8 cellular contexts compared by ENCODE assay signal in the genomic region with DNA sequence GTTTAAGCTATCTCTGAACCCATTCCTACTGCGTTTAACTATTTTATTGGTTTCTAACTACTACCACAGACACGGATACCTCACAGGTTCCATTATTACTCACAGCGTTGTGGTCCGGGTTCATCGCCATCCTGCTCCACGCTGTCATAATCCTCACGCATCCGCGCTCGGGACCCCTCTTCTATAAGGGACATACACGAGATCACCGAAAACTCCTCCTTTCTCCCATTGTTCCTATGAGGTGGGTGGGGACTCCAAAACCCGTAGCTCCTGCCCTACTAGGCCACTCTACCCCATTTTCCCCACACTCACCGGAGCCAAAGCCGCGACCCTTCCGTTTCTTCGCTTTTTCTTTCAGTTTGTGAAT. TPM values are rescaled to one million over a fixed set of nuclear protein-coding genes. Genes with fewer than 3 reads are reported as not detected.
DNase-seq lines count a peak whose midpoint lies in the region; ATAC-seq and TF ChIP-seq lines count a peak whose summit lies in the region.

No MANE protein-coding gene starts in this region.

- H3K9me3 Mint-ChIP-seq in nephron progenitor cell: no peaks in the 10 kb centered on the region
- no peaks in the 10 kb centered on the region for H3K9me3 Mint-ChIP-seq in CD14-positive monocyte

- H3K9me3 ChIP-seq in KOPT-K1 (ENCODE audit: insufficient read depth, low read length, poor library complexity, severe bottlenecking): no peaks in the 10 kb centered on the region
- H3K9me3 ChIP-seq in adrenal gland (replicated peaks in 1 of 3): no peaks in the 10 kb centered on the region
- no peaks in the 10 kb centered on the region for H3K9me3 ChIP-seq in mononuclear cell (ENCODE audit: low read depth, low read length)
- no peaks in the 10 kb centered on the region for H3K9me3 ChIP-seq in thoracic aorta

- H3K27ac Mint-ChIP-seq in nephron progenitor cell (no peak overlapping the region), CD14-positive monocyte (no peak overlapping the region)

- ATAC-seq in GM18508 (IDR thresholded peaks at IDR 0.05; ENCODE audit: insufficient read depth, unreplicated experiment): peak; percentile 5
- ATAC-seq in thoracic aorta (ENCODE audit: insufficient number of reproducible peaks, low FRiP score, low read depth): no peak

- H3K4me3 Mint-ChIP-seq in nephron progenitor cell (no peak overlapping the region), CD14-positive monocyte (no peak overlapping the region)

- intact Hi-C loops in adrenal gland (cut with DNase I): no loop called here
- intact Hi-C loops in CD14-positive monocyte (cut with micrococcal nuclease): no loop called here

- H3K4me1 Mint-ChIP-seq in nephron progenitor cell: peaks cover 10% of the 10 kb centered on the region
- peaks cover 15% of the 10 kb centered on the region for H3K4me1 Mint-ChIP-seq in CD14-positive monocyte

- peak in 1 of 7 donors; percentile 27 for DNase-seq in adrenal gland
- no peak for DNase-seq in thoracic aorta (ENCODE audit: low spot score)
- no peak for DNase-seq in nephron progenitor cell
- DNase-seq in pons (ENCODE audit: low spot score): no peak
- DNase-seq in CD14-positive monocyte (ENCODE audit: low spot score): no peak

- H3K4me1 ChIP-seq in adrenal gland (replicated peaks in 1 of 2): peaks cover 8 to 23% of the 10 kb centered on the region in 2 donors
- H3K4me1 ChIP-seq in mononuclear cell (ENCODE audit: insufficient read depth, low read length): peaks cover 33% of the 10 kb centered on the region
- peaks cover 17 to 18% of the 10 kb centered on the region in 2 donors for H3K4me1 ChIP-seq in thoracic aorta (ENCODE audit: control insufficient read depth in 1 of 2, low read depth in 2 of 2)

- TF ChIP-seq CTCF in adrenal gland (IDR thresholded peaks at IDR 0.05) (no peak), thoracic aorta (IDR thresholded peaks at IDR 0.05) (no peak), nephron progenitor cell (IDR thresholded peaks at IDR 0.05) (no peak), CD14-positive monocyte (IDR thresholded peaks at IDR 0.05) (no peak)

- peaks cover 30% of the 10 kb centered on the region for H3K36me3 ChIP-seq in KOPT-K1 (ENCODE audit: insufficient read depth, low read length)
- peaks cover 0 to 26% of the 10 kb centered on the region in 2 donors for H3K36me3 ChIP-seq in adrenal gland (replicated peaks in 1 of 2)
- peaks cover 17% of the 10 kb centered on the region for H3K36me3 ChIP-seq in thoracic aorta

- H3K27me3 Mint-ChIP-seq in nephron progenitor cell (ENCODE audit: low read depth, poor library complexity) (no peaks in the 10 kb centered on the region), CD14-positive monocyte (ENCODE audit: low read depth in 3 of 3) (peaks cover 0 to 2% (median 0%) of the 10 kb centered on the region in 3 donors)

- H3K27me3 ChIP-seq in adrenal gland (no peaks in the 10 kb centered on the region), mononuclear cell (ENCODE audit: insufficient read depth, low read length) (no peaks in the 10 kb centered on the region), thoracic aorta (replicated peaks; ENCODE audit: insufficient read depth) (no peaks in the 10 kb centered on the region)

- WGBS in adrenal gland, 4 donors: 3 to 4% (median 3%) methylated on average over 18 of the region's 18 CpGs

- H3K36me3 Mint-ChIP-seq in nephron progenitor cell (ENCODE audit: low read depth) (peaks cover 21% of the 10 kb centered on the region), CD14-positive monocyte (peaks cover 16 to 20% of the 10 kb centered on the region in 2 donors)

- no peak for TF ChIP-seq POLR2A in adrenal gland (IDR thresholded peaks at IDR 0.05)

- H3K27ac ChIP-seq in KOPT-K1 (ENCODE audit: low read depth, low read length, poor library complexity, severe bottlenecking) (peak overlapping the region; percentile 84), adrenal gland (peak overlapping the region; percentile 89 to 96 (median 91)), thoracic aorta (peak overlapping the region; percentile 96 to 98)

- H3K4me3 ChIP-seq in adrenal gland (peak overlapping the region; percentile 56 to 96 (median 84)), mononuclear cell (ENCODE audit: low read length) (peak overlapping the region; percentile 63), thoracic aorta (peak overlapping the region; percentile 96)

RNA-seq across cellular contexts. Expression of a gene that starts 0.6 kb away (rescaled TPM):
- total RNA-seq in adrenal gland (100 to 1,000 TPM in 5 of 8 donors, 10 to 100 TPM in 3; 68.9 to 171 (median 111) TPM), mononuclear cell (98.2 TPM), thoracic aorta (100 to 1,000 TPM in 1 of 2 donors, 10 to 100 TPM in 1; 37.8 to 151 TPM)
- polyA plus RNA-seq in adrenal gland (100 to 1,000 TPM in 2 of 3 donors, 10 to 100 TPM in 1; 61.5 to 223 (median 102) TPM), CD14-positive monocyte (100 to 1,000 TPM in 1 of 2 donors, 10 to 100 TPM in 1; 91.5 to 115 TPM)

RNA-seq across cellular contexts. Expression of a gene that starts 8.2 kb away (rescaled TPM):
- total RNA-seq in adrenal gland (10 to 100 TPM; 24.8 to 44.4 (median 32.4) TPM), mononuclear cell (6.1 TPM), thoracic aorta (10 to 100 TPM; 21.7 to 25.3 TPM)
- polyA plus RNA-seq in adrenal gland (10 to 100 TPM; 21.2 to 52.9 (median 25.8) TPM), CD14-positive monocyte (10 to 100 TPM; 37.9 to 38.2 TPM)

RNA-seq across cellular contexts. Expression of a gene that starts 16.8 kb away (rescaled TPM):
- total RNA-seq in adrenal gland (1 to 10 TPM in 7 of 8 donors, under 1 TPM in 1; 0.54 to 2.7 (median 1.6) TPM), mononuclear cell (0.21 TPM), thoracic aorta (100 to 1,000 TPM; 156 to 267 TPM)
- polyA plus RNA-seq in adrenal gland (1 to 10 TPM in 2 of 3 donors, under 1 TPM in 1; 0.93 to 4.0 (median 3.6) TPM), CD14-positive monocyte (not detected)

RNA-seq across cellular contexts. Expression of a gene that starts 31.1 kb away (rescaled TPM):
- total RNA-seq in adrenal gland: 10 to 100 TPM; 31.5 to 61.2 (median 45.3) TPM
- polyA plus RNA-seq in adrenal gland: 10 to 100 TPM in 2 of 3 donors, 1 to 10 TPM in 1; 9.6 to 27.5 (median 10.4) TPM
- total RNA-seq in mononuclear cell: 15.1 TPM
- 10 to 100 TPM; 45.4 to 49.5 TPM for total RNA-seq in thoracic aorta
- 1 to 10 TPM; 6.3 to 8.5 TPM for polyA plus RNA-seq in CD14-positive monocyte

RNA-seq across cellular contexts. Expression of a gene that starts 37.7 kb away (rescaled TPM):
- 1 to 10 TPM in 4 of 8 donors, under 1 TPM in 4; 0.24 to 2.5 (median 1.0) TPM for total RNA-seq in adrenal gland
- 1 to 10 TPM in 2 of 3 donors, under 1 TPM in 1; 0.59 to 1.0 (median 1.0) TPM for polyA plus RNA-seq in adrenal gland
- 0.42 TPM for total RNA-seq in mononuclear cell
- total RNA-seq in thoracic aorta: 1 to 10 TPM; 1.1 TPM
- not detected for polyA plus RNA-seq in CD14-positive monocyte

Comparison
In these comparisons a context has a peak if more than half of its experiments do, and no peak if none do; other contexts are left out.
1. RNA of a gene that starts 16.8 kb away (total RNA-seq): 156 to 267 TPM in thoracic aorta; 0.54 to 2.7 TPM in adrenal gland and 0.21 TPM in mononuclear cell (single experiment); every median in the first group is over 10 times any median in the second.
2. Peak in every context shown above with its lines, with median percentiles within 50 percentile points of each other: H3K27ac ChIP-seq and H3K4me3 ChIP-seq.